21 cellular contexts compared by ENCODE assay signal in genomic region chr3:155076888-155077287, GRCh38. TPM values are rescaled to one million over a fixed set of nuclear protein-coding genes. Genes with fewer than 3 reads are reported as not detected.
"Had no signal": no experiment of that assay in that cellular context is flagged by ENCODE, and none has a peak within 500 bp of the region (broad histone marks: within the 10 kb centered on the region; RNA-seq: fewer than 3 reads in every experiment).

No MANE protein-coding gene starts in this region.

- H3K27ac ChIP-seq: hepatocyte, left ventricle myocardium inferior, testis, uterus had no signal

- H3K9me3 Mint-ChIP-seq: activated T-helper 2 cell treated with anti-CD3 and anti-CD28 coated beads, Interferon-gamma antibody, Interleukin-2, Interleukin-4, amounts not matched to agents 10 μg/mL and 5 μg/mL and 100 μg/mL, durations not matched to agents 14 hours and 24 hours and 36 hours; T-helper 2 cell treated with Interferon-gamma antibody and Interleukin-4, amounts not matched to agents 5 μg/mL and 100 μg/mL, for 36 hours had no signal

- H3K4me3 ChIP-seq: hepatocyte, left ventricle myocardium inferior, testis, uterus had no signal

- DNase-seq: activated naive CD4-positive, alpha-beta T cell; activated naive CD8-positive, alpha-beta T cell treated with anti-CD3 and anti-CD28 coated beads, Interleukin-2, amount 10 ng/mL, durations not matched to agents 7 days and 5 days; activated T-cell treated with anti-CD3 and anti-CD28 coated beads, Interleukin-2, amount 50 U/mL, for 1 hour; amniotic stem cell; cerebellar nuclear complex; glutamatergic neuron; kidney glomerular epithelial cell; left ventricle myocardium inferior; mammary epithelial cell; stimulated activated CD4-positive, alpha-beta T cell treated with anti-CD3 and anti-CD28 coated beads, Interleukin-4, amount 100 ng/mL, for 1 hour; stimulated activated naive CD4-positive, alpha-beta T cell; testis; trophoblast cell; uterus had no signal

- H3K36me3 Mint-ChIP-seq: activated naive CD8-positive, alpha-beta T cell treated with anti-CD3 and anti-CD28 coated beads, Interleukin-2, amount 10 ng/mL, durations not matched to agents 7 days and 5 days had no signal

- H3K36me3 ChIP-seq: left ventricle myocardium inferior, uterus had no signal

- H3K9me3 ChIP-seq: testis had no signal

- ATAC-seq: natural killer cell treated with Interleukin-12 subunit alpha and Interleukin-12 subunit beta and Interleukin-15 and Interleukin-18, amount 100 ng/mL, for 72 hours; WTC11 had no signal

- H3K27me3 ChIP-seq: testis, uterus had no signal

- H3K4me1 ChIP-seq: testis had no signal

- H3K4me3 Mint-ChIP-seq: activated naive CD8-positive, alpha-beta T cell treated with anti-CD3 and anti-CD28 coated beads, Interleukin-2, amount 10 ng/mL, durations not matched to agents 7 days and 5 days; natural killer cell treated with Interleukin-12 subunit alpha and Interleukin-12 subunit beta and Interleukin-15 and Interleukin-18, amount 100 ng/mL, for 72 hours; T-helper 2 cell treated with Interferon-gamma antibody and Interleukin-4, amounts not matched to agents 5 μg/mL and 100 μg/mL, for 36 hours; WTC11 had no signal

- FAIRE-seq: frontal cortex, TTC549 had no signal

RNA-seq across cellular contexts. Expression of gene MME, which starts 3.2 kb away (rescaled TPM):
- total RNA-seq: activated T-helper 2 cell treated with anti-CD3 and anti-CD28 coated beads, Interferon-gamma antibody, Interleukin-2, Interleukin-4, amounts not matched to agents 10 μg/mL and 5 μg/mL and 100 μg/mL, durations not matched to agents 14 hours and 24 hours and 36 hours; natural killer cell treated with Interleukin-12 subunit alpha and Interleukin-12 subunit beta and Interleukin-15 and Interleukin-18, amount 100 ng/mL, for 72 hours had no signal
